In genomic region chr1:218304281-218305039, GRCh38 we compare ENCODE assay signal across 10 cellular contexts. TPM values are rescaled to one million over a fixed set of nuclear protein-coding genes. Genes with fewer than 3 reads are reported as not detected.
DNase-seq lines count a peak whose midpoint lies in the region; ATAC-seq, FAIRE-seq and TF ChIP-seq lines count a peak whose summit lies in the region.
"Had no signal": no experiment of that assay in that cellular context is flagged by ENCODE, and none has a peak within 500 bp of the region (broad histone marks: within the 10 kb centered on the region; RNA-seq: fewer than 3 reads in every experiment).

No MANE protein-coding gene starts in this region.

- over 99% methylated on average over 8 of the region's 8 CpGs for WGBS in GM12878 (ENCODE audit: insufficient coverage, insufficient replicate concordance, low lambda C conversion rate, missing lambda C conversion rate)
- 71 to 72% methylated on average over 8 of the region's 8 CpGs for WGBS in aorta, 2 donors

- no TSS peak for BruUV-seq in GM12878 (replicated peaks; lab: Mats Ljungman, UMichigan)

- H4K20me1 ChIP-seq in GM12878 (ENCODE audit: control insufficient read depth, insufficient read depth) = no peaks in the 10 kb centered on the region

- DNase-seq in DMS 273 (lab: John Stamatoyannopoulos, UW; ENCODE audit: unreplicated experiment) (peak; percentile 68), DMS 273 treated with DMSO at 0.1 percent for 48 hours (lab: John Stamatoyannopoulos, UW) (no peak), NCI-H1105 (lab: John Stamatoyannopoulos, UW) (peak; percentile 77), GM12878 (ENCODE audit: low read depth, low spot score) (no peak), skeletal muscle cell (ENCODE audit: low read depth) (peak; percentile 39), H7 (no peak), aorta (no peak)

- H3K9ac ChIP-seq in GM12878 (ENCODE audit: control insufficient read depth, insufficient read depth, low read length) = no peak overlapping the region

- no peak overlapping the region for H2AFZ ChIP-seq in GM12878 (ENCODE audit: control insufficient read depth, low read depth, low read length)

- H3K4me1 ChIP-seq in GM12878 (ENCODE audit: control insufficient read depth, insufficient read depth, low read length) (no peaks in the 10 kb centered on the region), aorta (ENCODE audit: control insufficient read depth in 1 of 2, insufficient read depth in 2 of 2, low read length in 2 of 2) (no peaks in the 10 kb centered on the region)

- H3K9me3 ChIP-seq in GM12878 (replicated peaks; ENCODE audit: control insufficient read depth, insufficient read depth, low read length) (no peaks in the 10 kb centered on the region), aorta (ENCODE audit: control insufficient read depth, low read length) (no peaks in the 10 kb centered on the region)

- in situ Hi-C loops in GM12878 (cut with MboI) = no loop called here

- ATAC-seq in GM12878 (peak; percentile 61; the same call in 2 of the 3 replicates), GM21381 (IDR thresholded peaks at IDR 0.05; ENCODE audit: unreplicated experiment) (no peak), aorta (ENCODE audit: low FRiP score) (no peak)
- ATAC-seq: HCT116 had no signal

- H3K4me2 ChIP-seq in GM12878 (ENCODE audit: control insufficient read depth, insufficient read depth) = no peak overlapping the region

- H3K4me3 ChIP-seq in GM12878 (no peak overlapping the region), skeletal muscle cell (ENCODE audit: low read depth, low read length) (no peak overlapping the region), H7 (ENCODE audit: insufficient read depth, low read depth, low read length) (no peak overlapping the region), aorta (ENCODE audit: low read length in 2 of 2) (no peak overlapping the region)

- TF ChIP-seq RAD21 in GM12878 (IDR thresholded peaks at IDR 0.05; ENCODE audit: insufficient read depth, low read depth, low read length) = no peak

- POLR2A ChIA-PET in GM12878 (lab: Charles Lee) = interaction anchor here (0.6 kb wide), 1 partner anchor 382 kb away, joined by 4 read pairs; no protein-coding TSS in a partner anchor

- RAD21 ChIA-PET in GM12878 (lab: Charles Lee; ENCODE audit: unreplicated experiment) = interaction anchor here (1.2 kb wide), 1 partner anchor 23 kb away, joined by 3 read pairs; no protein-coding TSS in a partner anchor

- 0 out of 4 replicates have a peak, but pooled peaks of 1 of the 2 experiments have one; percentile 30 for TF ChIP-seq EP300 in GM12878 (IDR thresholded peaks at IDR 0.05; ENCODE audit: borderline replicate concordance in 1 of 2, control insufficient read depth in 1 of 2, low read depth in 2 of 2, low read length in 2 of 2)

- SMC1A ChIA-PET in GM12878 (lab: Charles Lee; ENCODE audit: uncharacterized antibody, unreplicated experiment) = interaction anchor here (2.5 kb wide), 1 partner anchor 19 kb away, joined by 7 read pairs; the partner anchor contains the start of gene RRP15

- TF ChIP-seq CTCF in GM12878 (IDR thresholded peaks at IDR 0.05 in 2 of 3, conservative IDR thresholded peaks at IDR 0.05 in 1 of 3; ENCODE audit: control insufficient read depth in 2 of 3, extremely low read depth in 1 of 3, insufficient read depth in 1 of 3, low read depth in 3 of 3, low read length in 3 of 3) = no peak

- no peaks in the 10 kb centered on the region; the same call in 1 of the 2 replicates for H3K79me2 ChIP-seq in GM12878 (ENCODE audit: control insufficient read depth, insufficient read depth, low read length)

- no peak for FAIRE-seq in GM12878 (lab: Jason Lieb, UNC)

- intact Hi-C loops in GM12878 (cut with micrococcal nuclease; ENCODE audit: unreplicated experiment) (no loop called here), aorta (cut with DNase I) (no loop called here)

- no peak for TF ChIP-seq POLR2A in GM12878 (IDR thresholded peaks at IDR 0.05; ENCODE audit: low read depth, low read length)

- no peaks in the 10 kb centered on the region for H3K27me3 ChIP-seq in GM12878 (replicated peaks in 1 of 2; ENCODE audit: control insufficient read depth in 2 of 2, insufficient read depth in 2 of 2, low read length in 1 of 2)
- H3K27me3 ChIP-seq in H7 (ENCODE audit: control insufficient read depth, insufficient read depth, low read length) = no peaks in the 10 kb centered on the region
- no peaks in the 10 kb centered on the region for H3K27me3 ChIP-seq in aorta (ENCODE audit: control insufficient read depth in 1 of 2, insufficient read depth in 2 of 2, low read length in 1 of 2)

- peaks cover 0 to 4% of the 10 kb centered on the region in 2 experiments; a peak in 2 of 4 replicates for H3K36me3 ChIP-seq in GM12878 (ENCODE audit: control insufficient read depth in 2 of 2, insufficient read depth in 2 of 2, low read length in 1 of 2)
- H3K36me3 ChIP-seq in H7 (replicated peaks; ENCODE audit: control insufficient read depth, insufficient read depth, low read length) = no peaks in the 10 kb centered on the region; the same call in 1 of the 2 replicates
- H3K36me3 ChIP-seq in aorta (ENCODE audit: control insufficient read depth in 1 of 2, insufficient read depth in 2 of 2, low read length in 1 of 2) = no peaks in the 10 kb centered on the region

- CTCF ChIA-PET in GM12878 (lab: Yijun Ruan, JAX) = interaction anchor here (0.6 to 1.9 kb wide), 4 partner anchors 8 to 852 kb away, joined by 4 to 5 read pairs (median 4); no protein-coding TSS in a partner anchor

- H3K27ac ChIP-seq in GM12878 (ENCODE audit: control insufficient read depth, insufficient read depth) (no peak overlapping the region; the same call in 1 of the 2 replicates), aorta (ENCODE audit: low read depth in 1 of 2, low read length in 2 of 2) (no peak overlapping the region)
- H3K27ac ChIP-seq: 22Rv1 had no signal

TF ChIP-seq in GM12878, 131 proteins besides CTCF, POLR2A, EP300 and RAD21 (continues in another document):
- TF ChIP-seq CREB1 (IDR thresholded peaks at IDR 0.05; ENCODE audit: low read depth) (no peak), HSF1 (IDR thresholded peaks at IDR 0.05; ENCODE audit: low read depth, low read length) (no peak)

RNA-seq across cellular contexts. Expression of gene RRP15, which starts 19.4 kb away (rescaled TPM):
- total RNA-seq in GM12878 (2013; cell fraction: nucleolus; rRNA removed) = 21.2 and 32.4 TPM in 2 replicates
- total RNA-seq in GM12878 (2014; rRNA removed) = 6.4 and 8.6 TPM in 2 replicates
- total RNA-seq in GM12878 (2014; rRNA removed; fragmentation: Illumina TruSeq; extraction: Trizol) = 17.1 and 18.4 TPM in 2 replicates
- 21.0 and 21.2 TPM in 2 replicates for total RNA-seq in GM12878 (2021)
- 2.2 TPM for polyA plus RNA-seq in GM12878 (2011; ENCODE audit: low read depth)
- 9.8 and 11.3 TPM in 2 replicates for polyA plus RNA-seq in GM12878 (2011; rRNA removed)
- 0.88 and 1.1 TPM in 2 replicates for polyA plus RNA-seq in GM12878 (2011; cell fraction: cytosol; rRNA removed)
- 1.9 and 2.0 TPM in 2 replicates for polyA plus RNA-seq in GM12878 (2011; cell fraction: nucleus; rRNA removed)
- 6.5 and 7.4 TPM in 2 replicates for polyA plus RNA-seq in GM12878 (2012)
- polyA plus RNA-seq in GM12878 (2014; fragmentation: Illumina TruSeq; extraction: Trizol) = 13.0 and 20.2 TPM in 2 replicates
- polyA plus RNA-seq in GM12878 (2014; fragmentation: Nextera tagmentation; extraction: Ambion mirVana) = 10 to 100 TPM; 29.4 to 34.3 TPM
- 4.3 and 5.6 TPM in 2 replicates for polyA plus RNA-seq in GM12878 (2014; rRNA removed)
- polyA plus RNA-seq in GM12878 (2016; fragmentation: Nextera tagmentation; extraction: Ambion mirVana) = 10 to 100 TPM; 37.6 to 37.8 TPM
- 2.0 TPM in 2 replicates for polyA minus RNA-seq in GM12878 (2011; rRNA and poly(A)+ RNA removed)
- 1.2 and 2.2 TPM in 2 replicates for polyA minus RNA-seq in GM12878 (2011; cell fraction: cytosol; rRNA and poly(A)+ RNA removed)
- 3.5 and 5.0 TPM in 2 replicates for polyA minus RNA-seq in GM12878 (2011; cell fraction: nucleus; rRNA and poly(A)+ RNA removed)
- 15.5 and 18.6 TPM in 2 replicates for total RNA-seq in H7 (2014; rRNA removed; shearing (Covaris generic))
- total RNA-seq in aorta = 10 to 100 TPM; 16.3 to 19.9 TPM
- polyA plus RNA-seq in aorta = 1 to 10 TPM; 2.0 to 3.4 TPM

RNA-seq across cellular contexts. Expression of gene TGFB2, which starts 40.7 kb away (rescaled TPM):
- not detected in 2 replicates for total RNA-seq in GM12878 (2013; cell fraction: nucleolus; rRNA removed)
- total RNA-seq in GM12878 (2014; rRNA removed) = 0.16 TPM in 1 of 2 replicates, not detected in the other
- total RNA-seq in GM12878 (2014; rRNA removed; fragmentation: Illumina TruSeq; extraction: Trizol) = 0.04 and 0.18 TPM in 2 replicates
- total RNA-seq in GM12878 (2021) = 0.35 TPM in 1 of 2 replicates, not detected in the other
- polyA plus RNA-seq in GM12878 (2011; ENCODE audit: low read depth) = not detected
- 0.03 TPM in 2 replicates for polyA plus RNA-seq in GM12878 (2011; rRNA removed)
- not detected in 2 replicates for polyA plus RNA-seq in GM12878 (2011; cell fraction: cytosol; rRNA removed)
- 0.03 and 0.04 TPM in 2 replicates for polyA plus RNA-seq in GM12878 (2011; cell fraction: nucleus; rRNA removed)
- polyA plus RNA-seq in GM12878 (2012) = not detected in 2 replicates
- polyA plus RNA-seq in GM12878 (2014; fragmentation: Illumina TruSeq; extraction: Trizol) = 0.03 TPM in 1 of 2 replicates, not detected in the other
- not detected for polyA plus RNA-seq in GM12878 (2014; fragmentation: Nextera tagmentation; extraction: Ambion mirVana)
- not detected in 2 replicates for polyA plus RNA-seq in GM12878 (2014; rRNA removed)
- polyA plus RNA-seq in GM12878 (2016; fragmentation: Nextera tagmentation; extraction: Ambion mirVana) = under 1 TPM in 1 of 2 experiments, not detected in 1; 0.11 TPM
- polyA minus RNA-seq in GM12878 (2011; rRNA and poly(A)+ RNA removed) = not detected in 2 replicates
- polyA minus RNA-seq in GM12878 (2011; cell fraction: cytosol; rRNA and poly(A)+ RNA removed) = not detected in 2 replicates
- under 0.01 and 0.29 TPM in 2 replicates for polyA minus RNA-seq in GM12878 (2011; cell fraction: nucleus; rRNA and poly(A)+ RNA removed)
- 0.67 and 2.1 TPM in 2 replicates for total RNA-seq in H7 (2014; rRNA removed; shearing (Covaris generic))
- total RNA-seq in aorta = 10 to 100 TPM; 15.5 to 18.0 TPM
- polyA plus RNA-seq in aorta = 1 to 10 TPM; 2.2 to 2.6 TPM

Comparison
In these comparisons a context has a peak if more than half of its experiments do, and no peak if none do; other contexts are left out.
1. DNase-seq: peak in DMS 273 (single experiment), NCI-H1105 (single experiment) and skeletal muscle cell (single experiment); none in DMS 273 treated with DMSO at 0.1 percent for 48 hours (single experiment), GM12878 (single experiment), H7 (single experiment) and aorta (0 of 2).